ENCODE assay signal across 14 cellular contexts in genomic region chr1:75943037-75943436, GRCh38. TPM values are rescaled to one million over a fixed set of nuclear protein-coding genes. Genes with fewer than 3 reads are reported as not detected.
"Had no signal": no experiment of that assay in that cellular context is flagged by ENCODE, and none has a peak within 500 bp of the region (broad histone marks: within the 10 kb centered on the region; RNA-seq: fewer than 3 reads in every experiment).

No MANE protein-coding gene starts in this region.

RNA-seq across cellular contexts. Expression of gene ASB17, which starts 10.8 kb away (rescaled TPM):
- total RNA-seq: activated CD8-positive, alpha-beta memory T cell treated with anti-CD3 and anti-CD28 coated beads for 36 hours; activated T-cell treated with anti-CD3 and anti-CD28 coated beads, Interleukin-2, amount 50 U/mL, for 72 hours; ascending aorta; colonic mucosa; esophagus mucosa; gastrocnemius medialis; heart right ventricle; left ventricle myocardium superior; mucosa of gallbladder; naive thymus-derived CD4-positive, alpha-beta T cell; osteoblast; right cardiac atrium; tibial nerve had no signal
- polyA plus RNA-seq: heart right ventricle; immature natural killer cell; naive thymus-derived CD4-positive, alpha-beta T cell; right cardiac atrium had no signal
